In genomic region chr17:49707246-49707607, GRCh38 we compare ENCODE assay signal across 8 cellular contexts. TPM values are rescaled to one million over a fixed set of nuclear protein-coding genes. Genes with fewer than 3 reads are reported as not detected.
DNase-seq lines count a peak whose midpoint lies in the region; ATAC-seq and TF ChIP-seq lines count a peak whose summit lies in the region.

No MANE protein-coding gene starts in this region.

- no peak for ATAC-seq in HG03457 (IDR thresholded peaks at IDR 0.05; ENCODE audit: unreplicated experiment)
- ATAC-seq in HG03442 (IDR thresholded peaks at IDR 0.05; ENCODE audit: unreplicated experiment) = no peak
- no peak for ATAC-seq in GM19452 (IDR thresholded peaks at IDR 0.05; ENCODE audit: unreplicated experiment)

- TF ChIP-seq CTCF in cardiac fibroblast (IDR thresholded peaks at IDR 0.05; ENCODE audit: low read depth, low read length) = peak; percentile 7

- H3K4me3 ChIP-seq in cardiac fibroblast (replicated peaks in 1 of 2; ENCODE audit: low read depth in 2 of 2, low read length in 2 of 2) (peak overlapping the region; percentile 90 to 94), mononuclear cell (ENCODE audit: low read length) (peak overlapping the region; percentile 93)

- DNase-seq in ELF-1 (ENCODE audit: low read depth, low spot score) (peak; percentile 17), OCI-M1 (lab: John Stamatoyannopoulos, UW) (peak; percentile 40), cardiac fibroblast (ENCODE audit: low read depth in 2 of 2) (peak; percentile 12 to 29), iPS-NIHi7 (ENCODE audit: extremely low spot score) (no peak)

- peaks cover 33% of the 10 kb centered on the region for H3K4me1 ChIP-seq in mononuclear cell (ENCODE audit: insufficient read depth, low read length)

- no peaks in the 10 kb centered on the region for H3K9me3 ChIP-seq in mononuclear cell (ENCODE audit: low read depth, low read length)

- H3K27me3 ChIP-seq in mononuclear cell (ENCODE audit: insufficient read depth, low read length) = no peaks in the 10 kb centered on the region

RNA-seq across cellular contexts. Expression of gene SLC35B1, which starts 0.5 kb away (rescaled TPM):
- total RNA-seq in mononuclear cell = 38.7 TPM

RNA-seq across cellular contexts. Expression of gene SPOP, which starts 29.3 kb away (rescaled TPM):
- 27.4 TPM for total RNA-seq in mononuclear cell

RNA-seq across cellular contexts. Expression of gene FAM117A, which starts 56.7 kb away (rescaled TPM):
- 15.7 TPM for total RNA-seq in mononuclear cell
